ENCODE assay signal across 9 cellular contexts in the genomic region with DNA sequence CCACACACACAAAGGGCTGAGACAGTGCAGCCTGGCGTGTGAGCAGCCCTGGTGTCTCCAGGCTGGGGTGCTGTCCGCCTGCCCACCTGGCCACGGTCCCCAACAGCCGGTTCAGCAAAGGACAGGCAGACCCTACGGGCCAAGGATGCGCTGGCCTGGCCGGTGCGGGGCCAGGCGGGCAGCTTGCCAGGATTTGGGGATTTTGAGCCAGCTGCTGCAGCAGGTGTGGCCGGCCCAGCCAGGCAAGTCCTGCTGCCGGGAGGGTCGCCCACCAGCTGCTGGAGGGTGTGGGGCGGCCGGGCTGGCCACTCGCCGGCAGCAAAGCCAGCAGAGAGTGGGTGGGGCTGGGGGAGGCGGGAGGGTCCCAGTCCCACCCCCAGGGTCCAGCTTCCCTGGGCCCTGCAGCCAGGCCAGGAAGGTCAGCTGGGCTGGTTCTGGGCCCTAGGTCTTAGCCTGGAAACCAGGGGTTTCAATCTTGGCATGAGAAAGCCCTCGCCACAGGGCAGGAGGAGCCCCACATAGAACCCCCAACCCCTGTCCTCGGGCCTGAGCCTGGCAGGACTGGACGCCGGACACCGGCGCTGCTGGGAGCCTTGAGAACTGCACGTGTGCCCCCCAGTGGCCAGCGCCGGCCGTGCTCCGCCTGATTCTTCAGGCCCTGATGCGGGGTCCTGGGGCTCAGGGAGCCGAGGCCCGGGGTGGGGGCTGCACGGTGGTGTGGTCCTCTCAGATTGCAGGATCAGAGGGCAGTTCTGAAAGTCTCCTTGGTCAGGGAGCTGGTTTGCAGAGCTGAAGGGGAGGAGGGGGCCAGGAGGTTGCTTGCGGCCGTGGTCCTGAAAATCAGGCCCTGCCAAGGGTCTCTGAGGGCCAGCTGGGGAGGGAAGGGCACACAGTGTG. TPM values are rescaled to one million over a fixed set of nuclear protein-coding genes. Genes with fewer than 3 reads are reported as not detected.
DNase-seq lines count a peak whose midpoint lies in the region; ATAC-seq and TF ChIP-seq lines count a peak whose summit lies in the region.
"Had no signal": no experiment of that assay in that cellular context is flagged by ENCODE, and none has a peak within 500 bp of the region (broad histone marks: within the 10 kb centered on the region; RNA-seq: fewer than 3 reads in every experiment).

No MANE protein-coding gene starts in this region.

- H3K4me3 Mint-ChIP-seq in CD4-positive, alpha-beta T cell, result no peak overlapping the region
- H3K4me3 Mint-ChIP-seq in activated CD4-positive, alpha-beta T cell treated with anti-CD3 and anti-CD28 coated beads, Interleukin-2, amount 10 ng/mL, durations not matched to agents 7 days and 5 days, result no peak overlapping the region
- no peak overlapping the region for H3K4me3 Mint-ChIP-seq in nephron
- H3K4me3 Mint-ChIP-seq: IgD-negative memory B cell had no signal

- peaks cover 5% of the 10 kb centered on the region for H3K9me3 ChIP-seq in CD4-positive, alpha-beta T cell (ENCODE audit: control insufficient read depth, low read length)
- H3K9me3 ChIP-seq in HEK293 (ENCODE audit: control insufficient read depth, insufficient read depth, low read depth, low read length), result no peaks in the 10 kb centered on the region
- no peaks in the 10 kb centered on the region for H3K9me3 ChIP-seq in aorta (ENCODE audit: control insufficient read depth, low read length)

- CTCF ChIA-PET in CD4-positive, alpha-beta T cell (lab: Charles Lee), result no interaction called here
- CTCF ChIA-PET in HEK293 (lab: Yijun Ruan, JAX), result interaction anchor here (0.6 to 4.3 kb wide), 27 partner anchors 8 to 438 kb away, joined by 3 to 31 read pairs (median 3); a partner anchor contains a TSS
- CTCF ChIA-PET in activated CD4-positive, alpha-beta T cell treated with anti-CD3 and anti-CD28 coated beads, Interleukin-2, amount 10 ng/mL, durations not matched to agents 7 days and 5 days (lab: Charles Lee), result interaction anchor here (0.6 to 1.4 kb wide), 3 partner anchors 10 to 81 kb away, joined by 3 to 5 read pairs (median 4); no protein-coding TSS in a partner anchor

- H3K4me1 Mint-ChIP-seq in CD4-positive, alpha-beta T cell (ENCODE audit: low read depth), result no peaks in the 10 kb centered on the region
- no peaks in the 10 kb centered on the region for H3K4me1 Mint-ChIP-seq in activated CD4-positive, alpha-beta T cell treated with anti-CD3 and anti-CD28 coated beads, Interleukin-2, amount 10 ng/mL, durations not matched to agents 7 days and 5 days
- H3K4me1 Mint-ChIP-seq in nephron, result peaks cover 11% of the 10 kb centered on the region
- H3K4me1 Mint-ChIP-seq: IgD-negative memory B cell had no signal

- POLR2A ChIA-PET in CD4-positive, alpha-beta T cell (lab: Charles Lee), result no interaction called here
- POLR2A ChIA-PET in HEK293 (lab: Yijun Ruan, JAX), result no interaction called here
- POLR2A ChIA-PET in activated CD4-positive, alpha-beta T cell treated with anti-CD3 and anti-CD28 coated beads, Interleukin-2, amount 10 ng/mL, durations not matched to agents 7 days and 5 days (lab: Charles Lee), result no interaction called here

- intact Hi-C loops in CD4-positive, alpha-beta T cell (cut with DNase I, micrococcal nuclease), result loop anchor here (1.0 to 5.0 kb wide), 4 partner anchors 59 to 343 kb away; no protein-coding TSS in a partner anchor
- intact Hi-C loops in aorta (cut with DNase I), result loop anchor here (1.0 to 10.0 kb wide), 5 partner anchors 137 to 344 kb away; no protein-coding TSS in a partner anchor

- WGBS in aorta, 2 donors, result 22 to 24% methylated on average over 32 to 34 of the region's 34 CpGs

- H3K27me3 ChIP-seq in CD4-positive, alpha-beta T cell (ENCODE audit: control insufficient read depth, insufficient read depth, low read length), result no peaks in the 10 kb centered on the region
- H3K27me3 ChIP-seq in aorta (ENCODE audit: control insufficient read depth in 1 of 2, insufficient read depth in 2 of 2, low read length in 1 of 2), result no peaks in the 10 kb centered on the region

- no peak overlapping the region for H3K4me3 ChIP-seq in HEK293 (ENCODE audit: low read depth, low read length)
- H3K4me3 ChIP-seq in aorta (ENCODE audit: low read length in 2 of 2), result no peak overlapping the region

- peak; percentile 66 for TF ChIP-seq CTCF in CD4-positive, alpha-beta T cell (IDR thresholded peaks at IDR 0.05)
- TF ChIP-seq CTCF in HEK293 (tag by site-specific recombination; IDR thresholded peaks at IDR 0.05) (peak; percentile 77), nephron (IDR thresholded peaks at IDR 0.05; ENCODE audit: unreplicated experiment in 3 of 3) (peak; percentile 86 to 88 (median 87))

- no peaks in the 10 kb centered on the region for H3K9me3 Mint-ChIP-seq in CD4-positive, alpha-beta T cell
- peaks cover 5% of the 10 kb centered on the region for H3K9me3 Mint-ChIP-seq in activated CD4-positive, alpha-beta T cell treated with anti-CD3 and anti-CD28 coated beads, Interleukin-2, amount 10 ng/mL, durations not matched to agents 7 days and 5 days
- H3K9me3 Mint-ChIP-seq in nephron, result peaks cover 5% of the 10 kb centered on the region

- peaks cover 2% of the 10 kb centered on the region; the same call in 1 of the 2 replicates for H3K4me1 ChIP-seq in HEK293 (ENCODE audit: control insufficient read depth, insufficient read depth, low read length)
- no peaks in the 10 kb centered on the region for H3K4me1 ChIP-seq in aorta (ENCODE audit: control insufficient read depth in 1 of 2, insufficient read depth in 2 of 2, low read length in 2 of 2)

- H3K27me3 Mint-ChIP-seq in CD4-positive, alpha-beta T cell, result peaks cover 4% of the 10 kb centered on the region
- H3K27me3 Mint-ChIP-seq in activated CD4-positive, alpha-beta T cell treated with anti-CD3 and anti-CD28 coated beads, Interleukin-2, amount 10 ng/mL, durations not matched to agents 7 days and 5 days, result no peaks in the 10 kb centered on the region
- H3K27me3 Mint-ChIP-seq in nephron (ENCODE audit: low read depth), result peaks cover 11% of the 10 kb centered on the region

- no peak for ATAC-seq in CD4-positive, alpha-beta T cell (ENCODE audit: poor library complexity)
- ATAC-seq in esophagus mucosa (peak; percentile 50), aorta (ENCODE audit: low FRiP score) (peak; percentile 70), GM19467 (IDR thresholded peaks at IDR 0.05; ENCODE audit: unreplicated experiment) (no peak), GM18868 (IDR thresholded peaks at IDR 0.05; ENCODE audit: unreplicated experiment) (no peak)

- no peaks in the 10 kb centered on the region for H3K36me3 Mint-ChIP-seq in CD4-positive, alpha-beta T cell (ENCODE audit: low read depth)
- H3K36me3 Mint-ChIP-seq in activated CD4-positive, alpha-beta T cell treated with anti-CD3 and anti-CD28 coated beads, Interleukin-2, amount 10 ng/mL, durations not matched to agents 7 days and 5 days (ENCODE audit: low read depth), result no peaks in the 10 kb centered on the region
- peaks cover 5% of the 10 kb centered on the region for H3K36me3 Mint-ChIP-seq in nephron (ENCODE audit: low read depth)
- H3K36me3 Mint-ChIP-seq: IgD-negative memory B cell had no signal

- DNase-seq in CD4-positive, alpha-beta T cell, result peak in 7 of 10 experiments; percentile 14 to 49 (median 22)
- DNase-seq in activated CD4-positive, alpha-beta T cell treated with anti-CD3 and anti-CD28 coated beads, Interleukin-2, amount 10 ng/mL, durations not matched to agents 7 days and 5 days, result peak; percentile 27
- peak; percentile 73 to 91 for DNase-seq in aorta

- H3K27ac Mint-ChIP-seq in CD4-positive, alpha-beta T cell, result no peak overlapping the region
- no peak overlapping the region for H3K27ac Mint-ChIP-seq in activated CD4-positive, alpha-beta T cell treated with anti-CD3 and anti-CD28 coated beads, Interleukin-2, amount 10 ng/mL, durations not matched to agents 7 days and 5 days
- H3K27ac Mint-ChIP-seq in nephron, result no peak overlapping the region
- H3K27ac Mint-ChIP-seq: IgD-negative memory B cell had no signal

- no peak overlapping the region for H3K27ac ChIP-seq in CD4-positive, alpha-beta T cell (ENCODE audit: low read depth, low read length)
- no peak overlapping the region for H3K27ac ChIP-seq in HEK293 (ENCODE audit: extremely low read depth, low read depth, low read length)
- H3K27ac ChIP-seq in aorta (ENCODE audit: low read depth in 1 of 2, low read length in 2 of 2), result no peak overlapping the region

- H3K36me3 ChIP-seq in HEK293 (ENCODE audit: control insufficient read depth in 2 of 2, insufficient read depth in 1 of 2, low read length in 2 of 2), result no peaks in the 10 kb centered on the region
- H3K36me3 ChIP-seq in aorta (ENCODE audit: control insufficient read depth in 1 of 2, insufficient read depth in 2 of 2, low read length in 1 of 2), result no peaks in the 10 kb centered on the region

TF ChIP-seq in HEK293, 187 proteins besides CTCF, POLR2A, EP300 and RAD21 (continues in another document):
- TF ChIP-seq, protein P1, sequence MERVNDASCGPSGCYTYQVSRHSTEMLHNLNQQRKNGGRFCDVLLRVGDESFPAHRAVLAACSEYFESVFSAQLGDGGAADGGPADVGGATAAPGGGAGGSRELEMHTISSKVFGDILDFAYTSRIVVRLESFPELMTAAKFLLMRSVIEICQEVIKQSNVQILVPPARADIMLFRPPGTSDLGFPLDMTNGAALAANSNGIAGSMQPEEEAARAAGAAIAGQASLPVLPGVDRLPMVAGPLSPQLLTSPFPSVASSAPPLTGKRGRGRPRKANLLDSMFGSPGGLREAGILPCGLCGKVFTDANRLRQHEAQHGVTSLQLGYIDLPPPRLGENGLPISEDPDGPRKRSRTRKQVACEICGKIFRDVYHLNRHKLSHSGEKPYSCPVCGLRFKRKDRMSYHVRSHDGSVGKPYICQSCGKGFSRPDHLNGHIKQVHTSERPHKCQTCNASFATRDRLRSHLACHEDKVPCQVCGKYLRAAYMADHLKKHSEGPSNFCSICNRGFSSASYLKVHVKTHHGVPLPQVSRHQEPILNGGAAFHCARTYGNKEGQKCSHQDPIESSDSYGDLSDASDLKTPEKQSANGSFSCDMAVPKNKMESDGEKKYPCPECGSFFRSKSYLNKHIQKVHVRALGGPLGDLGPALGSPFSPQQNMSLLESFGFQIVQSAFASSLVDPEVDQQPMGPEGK (tag by site-specific recombination; IDR thresholded peaks at IDR 0.05), result 0 out of 2 replicates have a peak, but pooled peaks have one; percentile 16
- TF ChIP-seq ZNF48 (tag by site-specific recombination; IDR thresholded peaks at IDR 0.05) (no peak), GLIS1 (tag by site-specific recombination; IDR thresholded peaks at IDR 0.05) (0 out of 2 replicates have a peak, but pooled peaks have one; percentile 5), IKZF3 (tag by site-specific recombination; IDR thresholded peaks at IDR 0.05) (no peak)

RNA-seq across cellular contexts. Expression of a gene that starts 17.6 kb away (rescaled TPM):
- not detected for total RNA-seq in CD4-positive, alpha-beta T cell
- not detected for total RNA-seq in activated CD4-positive, alpha-beta T cell treated with anti-CD3 and anti-CD28 coated beads, Interleukin-2, amount 10 ng/mL, durations not matched to agents 7 days and 5 days
- total RNA-seq in esophagus mucosa (not detected), aorta (under 1 TPM in 1 of 2 donors, not detected in 1; 0.26 TPM)
- under 1 TPM; 0.49 to 0.75 TPM for polyA plus RNA-seq in aorta
- polyA plus RNA-seq: IgD-negative memory B cell had no signal

RNA-seq across cellular contexts. Expression of a gene that starts 41.1 kb away (rescaled TPM):
- not detected for total RNA-seq in CD4-positive, alpha-beta T cell
- not detected for total RNA-seq in activated CD4-positive, alpha-beta T cell treated with anti-CD3 and anti-CD28 coated beads, Interleukin-2, amount 10 ng/mL, durations not matched to agents 7 days and 5 days
- not detected for total RNA-seq in esophagus mucosa
- 1 to 10 TPM in 1 of 2 donors, not detected in 1; 1.4 TPM for total RNA-seq in aorta
- polyA plus RNA-seq in aorta, result 1 to 10 TPM in 1 of 2 donors, not detected in 1; 1.2 TPM
- polyA plus RNA-seq: IgD-negative memory B cell had no signal

Comparison
In these comparisons a context has a peak if more than half of its experiments do, and no peak if none do; other contexts are left out.
1. ATAC-seq: peak in esophagus mucosa (single experiment) and aorta (single experiment); none in CD4-positive, alpha-beta T cell (single experiment), GM19467 (single experiment) and GM18868 (single experiment).
2. DNase-seq: peak in every context shown above with its lines; median percentile 82 in aorta; 27 in activated CD4-positive, alpha-beta T cell treated with anti-CD3 and anti-CD28 coated beads, Interleukin-2, amount 10 ng/mL, durations not matched to agents 7 days and 5 days; 22 in CD4-positive, alpha-beta T cell.
3. Peak in every context shown above with its lines, with median percentiles within 50 percentile points of each other: CTCF ChIP-seq.